In genomic region chr18:46422552-46423055, GRCh38 we compare ENCODE assay signal across 18 cellular contexts.
DNase-seq lines count a peak whose midpoint lies in the region; ATAC-seq and TF ChIP-seq lines count a peak whose summit lies in the region.
"Had no signal": no experiment of that assay in that cellular context is flagged by ENCODE, and none has a peak within 500 bp of the region (broad histone marks: within the 10 kb centered on the region; RNA-seq: fewer than 3 reads in every experiment).

No MANE protein-coding gene starts in this region.

- no peaks in the 10 kb centered on the region for H3K9me3 Mint-ChIP-seq in nephron progenitor cell
- H3K9me3 Mint-ChIP-seq: IgD-negative memory B cell had no signal

- H3K27me3 ChIP-seq in dorsolateral prefrontal cortex, result no peaks in the 10 kb centered on the region
- H3K27me3 ChIP-seq: BLaER1, SJSA1 had no signal

- H3K27me3 Mint-ChIP-seq in nephron progenitor cell (ENCODE audit: low read depth, poor library complexity), result peaks cover 3% of the 10 kb centered on the region
- H3K27me3 Mint-ChIP-seq: IgD-negative memory B cell had no signal

- H3K27ac Mint-ChIP-seq in nephron progenitor cell, result peak overlapping the region; percentile 26
- H3K27ac Mint-ChIP-seq: IgD-negative memory B cell had no signal

- H3K36me3 Mint-ChIP-seq in nephron progenitor cell (ENCODE audit: low read depth), result peaks cover 13% of the 10 kb centered on the region
- H3K36me3 Mint-ChIP-seq: IgD-negative memory B cell had no signal

- H3K4me3 Mint-ChIP-seq in nephron progenitor cell, result peak overlapping the region; percentile 28
- H3K4me3 Mint-ChIP-seq: IgD-negative memory B cell had no signal

- intact Hi-C loops in dorsolateral prefrontal cortex (cut with DNase I), result no loop called here

- H3K4me3 ChIP-seq in HEK293 (ENCODE audit: low read depth, low read length) (no peak overlapping the region), fibroblast of mammary gland (ENCODE audit: control insufficient read depth, low read depth, low read length) (no peak overlapping the region), dorsolateral prefrontal cortex (no peak overlapping the region)
- H3K4me3 ChIP-seq: BLaER1, SJSA1 had no signal

- no peaks in the 10 kb centered on the region for H3K9me3 ChIP-seq in HEK293 (ENCODE audit: control insufficient read depth, insufficient read depth, low read depth, low read length)
- H3K9me3 ChIP-seq: BLaER1, SJSA1 had no signal

- H3K36me3 ChIP-seq in HEK293 (ENCODE audit: control insufficient read depth in 2 of 2, insufficient read depth in 1 of 2, low read length in 2 of 2), result no peaks in the 10 kb centered on the region
- H3K36me3 ChIP-seq: SJSA1 had no signal

- H3K27ac ChIP-seq in HEK293 (ENCODE audit: extremely low read depth, low read depth, low read length) (no peak overlapping the region), RWPE1 (peak overlapping the region; percentile 24; the same call in 1 of the 2 replicates), dorsolateral prefrontal cortex (no peak overlapping the region)
- H3K27ac ChIP-seq: BLaER1, SJSA1 had no signal

- POLR2A ChIA-PET in HEK293 (lab: Yijun Ruan, JAX), result no interaction called here
- POLR2A ChIA-PET in RWPE1 (lab: Yijun Ruan, JAX; ENCODE audit: low non-redundant PET), result no interaction called here

- H3K4me1 ChIP-seq in HEK293 (ENCODE audit: control insufficient read depth, insufficient read depth, low read length), result no peaks in the 10 kb centered on the region

- CTCF ChIA-PET in HEK293 (lab: Yijun Ruan, JAX), result interaction anchor here (0.7 kb wide), 1 partner anchor 26 kb away, joined by 3 read pairs; no protein-coding TSS in a partner anchor
- CTCF ChIA-PET in RWPE1 (lab: Yijun Ruan, JAX), result no interaction called here

- TF ChIP-seq CTCF in HEK293 (tag by site-specific recombination; IDR thresholded peaks at IDR 0.05) (no peak), RWPE1 (conservative IDR thresholded peaks at IDR 0.05; ENCODE audit: low read depth) (no peak), fibroblast of mammary gland (conservative IDR thresholded peaks at IDR 0.05; ENCODE audit: control insufficient read depth, insufficient read depth, low read depth, low read length) (no peak), nephron progenitor cell (IDR thresholded peaks at IDR 0.05) (no peak), dorsolateral prefrontal cortex (IDR thresholded peaks at IDR 0.05 in 54 of 56, conservative IDR thresholded peaks at IDR 0.05 in 2 of 56; ENCODE audit: low read depth in 1 of 56, partially characterized antibody in 56 of 56) (no peak)

- H3K4me1 Mint-ChIP-seq in nephron progenitor cell, result peaks cover 86% of the 10 kb centered on the region
- H3K4me1 Mint-ChIP-seq: IgD-negative memory B cell had no signal

- ATAC-seq in HG02973 (IDR thresholded peaks at IDR 0.05; ENCODE audit: unreplicated experiment) (no peak), GM21825 (IDR thresholded peaks at IDR 0.05; ENCODE audit: unreplicated experiment) (no peak), GM21515 (IDR thresholded peaks at IDR 0.05; ENCODE audit: unreplicated experiment) (no peak)

- no peak for DNase-seq in RWPE1 (ENCODE audit: low spot score)
- peak; percentile 29 for DNase-seq in fibroblast of mammary gland (ENCODE audit: low read depth)
- no peak for DNase-seq in nephron progenitor cell
- no peak for DNase-seq in dorsolateral prefrontal cortex
- DNase-seq: EL, HCEC 1CT, MV-4-11, NCI-H1417 treated with DMSO at 0.1 percent for 48 hours, NCI-H2029, NCI-H510A, NCI-H82 had no signal

TF ChIP-seq in HEK293, 187 proteins besides CTCF, POLR2A, EP300 and RAD21:
- TF ChIP-seq ATF2 (tag by site-specific recombination; IDR thresholded peaks at IDR 0.05; ENCODE audit: low read depth) (no peak), ZFHX2 (tag by site-specific recombination; conservative IDR thresholded peaks at IDR 0.05) (0 out of 2 replicates have a peak, but pooled peaks have one; percentile 38)
